Comparison of ENCODE assay signal across 19 cellular contexts in the genomic region with DNA sequence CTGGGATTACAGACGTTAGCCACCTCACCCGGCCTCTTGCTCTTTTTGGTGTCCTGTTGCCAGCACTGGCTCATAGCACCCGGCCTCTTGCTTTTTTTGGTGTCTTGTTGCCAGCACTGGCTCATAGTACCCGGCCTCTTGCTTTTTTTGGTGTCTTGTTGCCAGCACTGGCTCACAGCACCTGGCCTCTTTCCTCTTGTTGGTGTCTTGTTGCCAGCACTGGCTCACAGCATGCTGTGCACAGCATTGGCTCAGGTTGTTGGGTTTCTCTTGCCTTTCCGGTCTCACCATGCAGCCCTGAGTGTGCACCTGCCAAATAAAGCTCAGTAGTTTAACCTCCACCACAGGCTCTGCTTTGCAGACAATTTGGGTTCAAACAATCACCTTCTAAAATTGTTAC.
DNase-seq lines count a peak whose midpoint lies in the region; ATAC-seq and TF ChIP-seq lines count a peak whose summit lies in the region.
"Had no signal": no experiment of that assay in that cellular context is flagged by ENCODE, and none has a peak within 500 bp of the region (broad histone marks: within the 10 kb centered on the region; RNA-seq: fewer than 3 reads in every experiment).

No MANE protein-coding gene starts in this region.

- WGBS in prostate gland, result 11% methylated on average over 5 of the region's 5 CpGs

- DNase-seq in LNCaP clone FGC (ENCODE audit: low read depth), result peak; percentile 25
- DNase-seq in NCI-H2107 treated with DMSO at 0.1 percent for 48 hours (lab: John Stamatoyannopoulos, UW; ENCODE audit: unreplicated experiment), result peak; percentile 73
- peak; percentile 51 to 54 for DNase-seq in cerebellar nuclear complex (lab: John Stamatoyannopoulos, UW)
- DNase-seq in prostate gland (ENCODE audit: low spot score), result peak; percentile 14
- DNase-seq in A673 (ENCODE audit: low spot score), result no peak
- DNase-seq in DMS 273 (lab: John Stamatoyannopoulos, UW; ENCODE audit: unreplicated experiment), result no peak
- DNase-seq: activated CD4-positive, alpha-beta T cell treated with anti-CD3 and anti-CD28 coated beads for 48 hours; activated naive CD8-positive, alpha-beta T cell treated with anti-CD3 and anti-CD28 coated beads, Interleukin-2, amount 10 ng/mL, durations not matched to agents 7 days and 5 days; activated T-cell treated with anti-CD3 and anti-CD28 coated beads, Interleukin-2, amount 50 U/mL, for 1 hour; BE2C; DND-41; mucosa of descending colon; NCI-H1694; ovary; SHP77; stimulated activated naive CD8-positive, alpha-beta T cell treated with anti-CD3 and anti-CD28 coated beads, Interleukin-15, Interleukin-2, amounts not matched to agents 100 U/mL and 50 U/mL, for 24 hours had no signal

- POLR2A ChIA-PET in A673 (lab: Charles Lee; ENCODE audit: low non-redundant PET), result no interaction called here

- CTCF ChIA-PET in A673 (lab: Charles Lee), result no interaction called here

- TF ChIP-seq POLR2A in prostate gland (IDR thresholded peaks at IDR 0.05), result no peak

- H3K4me3 ChIP-seq in LNCaP clone FGC (ENCODE audit: low read depth, low read length) (no peak overlapping the region), prostate gland (no peak overlapping the region), A673 (ENCODE audit: low read depth, low read length, poor library complexity, severe bottlenecking) (no peak overlapping the region)
- H3K4me3 ChIP-seq: mucosa of descending colon, ovary had no signal

- no peak for ATAC-seq in GM21529 (IDR thresholded peaks at IDR 0.05; ENCODE audit: unreplicated experiment)
- no peak for ATAC-seq in HG03378 (IDR thresholded peaks at IDR 0.05; ENCODE audit: unreplicated experiment)
- ATAC-seq: HCT116; mucosa of descending colon; stimulated activated naive CD8-positive, alpha-beta T cell treated with anti-CD3 and anti-CD28 coated beads, Interleukin-15, Interleukin-2, amounts not matched to agents 100 U/mL and 50 U/mL, for 24 hours had no signal

- H3K27ac ChIP-seq in prostate gland (no peak overlapping the region), A673 (ENCODE audit: low read depth, low read length, poor library complexity, severe bottlenecking) (no peak overlapping the region)

- H3K27me3 ChIP-seq in prostate gland (replicated peaks; ENCODE audit: insufficient read depth), result no peaks in the 10 kb centered on the region
- peaks cover 3% of the 10 kb centered on the region for H3K27me3 ChIP-seq in A673 (replicated peaks; ENCODE audit: insufficient read depth, low read depth, low read length, poor library complexity)
- H3K27me3 ChIP-seq: BE2C, ovary had no signal

- H3K4me1 ChIP-seq in prostate gland (replicated peaks) (no peaks in the 10 kb centered on the region), A673 (ENCODE audit: insufficient read depth, low read length, poor library complexity, severe bottlenecking) (no peaks in the 10 kb centered on the region)
- H3K4me1 ChIP-seq: BE2C had no signal

- no TSS peak for BruUV-seq in A673 (replicated peaks; lab: Mats Ljungman, UMichigan)

- H3K36me3 ChIP-seq in prostate gland, result no peaks in the 10 kb centered on the region
- no peaks in the 10 kb centered on the region for H3K36me3 ChIP-seq in A673 (ENCODE audit: insufficient read depth, low read length, poor library complexity, severe bottlenecking)
- H3K36me3 ChIP-seq: BE2C, ovary had no signal

- no peaks in the 10 kb centered on the region for H3K9me3 ChIP-seq in prostate gland
- no peaks in the 10 kb centered on the region for H3K9me3 ChIP-seq in A673 (ENCODE audit: low read depth, low read length, poor library complexity, severe bottlenecking)
- H3K9me3 ChIP-seq: BE2C, mucosa of descending colon, ovary had no signal

- no peak for TF ChIP-seq CTCF in LNCaP clone FGC (IDR thresholded peaks at IDR 0.05; ENCODE audit: control insufficient read depth, extremely low read depth, insufficient read depth)
- TF ChIP-seq CTCF in prostate gland (IDR thresholded peaks at IDR 0.05), result no peak
- TF ChIP-seq CTCF in A673 (conservative IDR thresholded peaks at IDR 0.05; ENCODE audit: low read depth, low read length), result no peak

- intact Hi-C loops in prostate gland (cut with DNase I), result no loop called here
- intact Hi-C loops in A673 (cut with micrococcal nuclease; ENCODE audit: unreplicated experiment), result no loop called here

Comparison
In these comparisons a context has a peak if more than half of its experiments do, and no peak if none do; other contexts are left out.
1. DNase-seq: peak in LNCaP clone FGC (single experiment), NCI-H2107 treated with DMSO at 0.1 percent for 48 hours (single experiment), cerebellar nuclear complex (2 of 2) and prostate gland (single experiment); none in A673 (single experiment) and DMS 273 (single experiment).